ENCODE assay signal across 18 cellular contexts in genomic region chr3:158249183-158249582, GRCh38.
A peak's percentile ranks its signal among the peaks of the same experiment; 100 is the strongest.
DNase-seq lines count a peak whose midpoint lies in the region; ATAC-seq, FAIRE-seq and TF ChIP-seq lines count a peak whose summit lies in the region.
"Had no signal": no experiment of that assay in that cellular context is flagged by ENCODE, and none has a peak within 500 bp of the region (broad histone marks: within the 10 kb centered on the region; RNA-seq: fewer than 3 reads in every experiment).

No MANE protein-coding gene starts in this region.

- H2AFZ ChIP-seq in GM12878 (ENCODE audit: control insufficient read depth, low read depth, low read length): no peak overlapping the region

- POLR2A ChIA-PET in GM12878 (lab: Charles Lee): no interaction called here

- peak; percentile 81 for ATAC-seq in GM21390 (IDR thresholded peaks at IDR 0.05; ENCODE audit: unreplicated experiment)
- peak; percentile 71 for ATAC-seq in HG03025 (IDR thresholded peaks at IDR 0.05; ENCODE audit: low FRiP score, unreplicated experiment)
- peak; percentile 54 for ATAC-seq in GM12878
- ATAC-seq: gastrocnemius medialis, natural killer cell had no signal

- no peak overlapping the region for H3K27ac ChIP-seq in GM12878 (ENCODE audit: control insufficient read depth, insufficient read depth)
- H3K27ac ChIP-seq: C4-2B, gastrocnemius medialis, spleen had no signal

- no peaks in the 10 kb centered on the region; the same call in 1 of the 3 replicates for H3K9me3 ChIP-seq in GM12878 (replicated peaks; ENCODE audit: control insufficient read depth, insufficient read depth, low read length)
- H3K9me3 ChIP-seq: gastrocnemius medialis had no signal

- peaks cover 23% of the 10 kb centered on the region for H3K9me3 Mint-ChIP-seq in activated naive CD4-positive, alpha-beta T cell treated with anti-CD3 and anti-CD28 coated beads, Interleukin-2, amount 10 ng/mL, durations not matched to agents 7 days and 5 days

- no peak overlapping the region for H3K4me3 Mint-ChIP-seq in activated naive CD4-positive, alpha-beta T cell treated with anti-CD3 and anti-CD28 coated beads, Interleukin-2, amount 10 ng/mL, durations not matched to agents 7 days and 5 days
- H3K4me3 Mint-ChIP-seq: natural killer cell had no signal

- DNase-seq in activated naive CD4-positive, alpha-beta T cell treated with anti-CD3 and anti-CD28 coated beads, Interleukin-2, amount 10 ng/mL, durations not matched to agents 7 days and 5 days: no peak
- DNase-seq in activated naive CD4-positive, alpha-beta T cell treated with anti-CD3 and anti-CD28 coated beads, Interleukin-2, amount 50 U/mL, for 16 hours: no peak
- DNase-seq in GM12878 (ENCODE audit: low read depth, low spot score) (no peak), NCI-H2171 (lab: John Stamatoyannopoulos, UW) (no peak), NCI-H2081 (lab: John Stamatoyannopoulos, UW) (no peak), DMS53 (lab: John Stamatoyannopoulos, UW) (no peak)
- DNase-seq: activated CD8-positive, alpha-beta memory T cell treated with anti-CD3 and anti-CD28 coated beads for 24 hours; activated effector memory CD4-positive, alpha-beta T cell treated with anti-CD3 and anti-CD28 coated beads, Interleukin-2, amount 50 U/mL, for 16 hours; aorta; gastrocnemius medialis; natural killer cell; NCI-H524; spleen had no signal

- peak overlapping the region; percentile 77 for H3K27ac Mint-ChIP-seq in activated naive CD4-positive, alpha-beta T cell treated with anti-CD3 and anti-CD28 coated beads, Interleukin-2, amount 10 ng/mL, durations not matched to agents 7 days and 5 days
- H3K27ac Mint-ChIP-seq: natural killer cell had no signal

- TF ChIP-seq POLR2A in GM12878 (IDR thresholded peaks at IDR 0.05; ENCODE audit: low read depth, low read length): no peak

- TF ChIP-seq RAD21 in GM12878 (IDR thresholded peaks at IDR 0.05; ENCODE audit: insufficient read depth, low read depth, low read length): no peak

- no peaks in the 10 kb centered on the region for H3K27me3 ChIP-seq in GM12878 (replicated peaks in 1 of 2; ENCODE audit: control insufficient read depth in 2 of 2, insufficient read depth in 2 of 2, low read length in 1 of 2)
- H3K27me3 ChIP-seq: gastrocnemius medialis, spleen had no signal

- TF ChIP-seq CTCF in GM12878 (IDR thresholded peaks at IDR 0.05 in 2 of 3, conservative IDR thresholded peaks at IDR 0.05 in 1 of 3; ENCODE audit: control insufficient read depth in 2 of 3, extremely low read depth in 1 of 3, insufficient read depth in 1 of 3, low read depth in 3 of 3, low read length in 3 of 3): no peak

- in situ Hi-C loops in GM12878 (cut with MboI): no loop called here

- H3K27me3 Mint-ChIP-seq in activated naive CD4-positive, alpha-beta T cell treated with anti-CD3 and anti-CD28 coated beads, Interleukin-2, amount 10 ng/mL, durations not matched to agents 7 days and 5 days: no peaks in the 10 kb centered on the region

- CTCF ChIA-PET in activated naive CD4-positive, alpha-beta T cell treated with anti-CD3 and anti-CD28 coated beads, Interleukin-2, amount 10 ng/mL, durations not matched to agents 7 days and 5 days (lab: Charles Lee): no interaction called here
- CTCF ChIA-PET in GM12878 (lab: Yijun Ruan, JAX): interaction anchor here (1.1 kb wide), 1 partner anchor 31 kb away, joined by 3 read pairs; no protein-coding TSS in a partner anchor

- TF ChIP-seq EP300 in GM12878 (IDR thresholded peaks at IDR 0.05; ENCODE audit: borderline replicate concordance in 1 of 2, control insufficient read depth in 1 of 2, low read depth in 2 of 2, low read length in 2 of 2): no peak

- no peaks in the 10 kb centered on the region for H3K4me1 Mint-ChIP-seq in activated naive CD4-positive, alpha-beta T cell treated with anti-CD3 and anti-CD28 coated beads, Interleukin-2, amount 10 ng/mL, durations not matched to agents 7 days and 5 days

- H3K36me3 Mint-ChIP-seq in activated naive CD4-positive, alpha-beta T cell treated with anti-CD3 and anti-CD28 coated beads, Interleukin-2, amount 10 ng/mL, durations not matched to agents 7 days and 5 days: peaks cover 16% of the 10 kb centered on the region

- intact Hi-C loops in GM12878 (cut with micrococcal nuclease; ENCODE audit: unreplicated experiment): no loop called here

- BruUV-seq in GM12878 (replicated peaks; lab: Mats Ljungman, UMichigan): no TSS peak

- 0 out of 2 replicates have a peak overlapping the region, but pooled peaks have one; percentile 9 for H3K4me2 ChIP-seq in GM12878 (ENCODE audit: control insufficient read depth, insufficient read depth)

- no peaks in the 10 kb centered on the region for H4K20me1 ChIP-seq in GM12878 (ENCODE audit: control insufficient read depth, insufficient read depth)

- H3K79me2 ChIP-seq in GM12878 (ENCODE audit: control insufficient read depth, insufficient read depth, low read length): no peaks in the 10 kb centered on the region

- SMC1A ChIA-PET in GM12878 (lab: Charles Lee; ENCODE audit: uncharacterized antibody, unreplicated experiment): no interaction called here

- RAD21 ChIA-PET in GM12878 (lab: Charles Lee; ENCODE audit: unreplicated experiment): no interaction called here

- FAIRE-seq in GM12878 (lab: Jason Lieb, UNC): no peak
- FAIRE-seq: colon, endothelial cell of umbilical vein had no signal

- H3K4me1 ChIP-seq in GM12878 (ENCODE audit: control insufficient read depth, insufficient read depth, low read length): peaks cover 5% of the 10 kb centered on the region; the same call in 1 of the 2 replicates
- H3K4me1 ChIP-seq: gastrocnemius medialis, spleen had no signal

- no peaks in the 10 kb centered on the region for H3K36me3 ChIP-seq in GM12878 (ENCODE audit: control insufficient read depth in 2 of 2, insufficient read depth in 2 of 2, low read length in 1 of 2)
- H3K36me3 ChIP-seq: gastrocnemius medialis had no signal

- no peak overlapping the region for H3K4me3 ChIP-seq in GM12878
- H3K4me3 ChIP-seq: gastrocnemius medialis, spleen had no signal

- H3K9ac ChIP-seq in GM12878 (ENCODE audit: control insufficient read depth, insufficient read depth, low read length): no peak overlapping the region

- 23% methylated on average over 2 of the region's 2 CpGs for WGBS in GM12878 (ENCODE audit: insufficient coverage, insufficient replicate concordance, low lambda C conversion rate, missing lambda C conversion rate)

TF ChIP-seq in GM12878, 131 proteins besides CTCF, POLR2A, EP300 and RAD21 (continues in another document):
- TF ChIP-seq SPI1 (IDR thresholded peaks at IDR 0.05; ENCODE audit: borderline replicate concordance, insufficient read depth, low read depth, low read length): no peak
- no peak for TF ChIP-seq SREBF2 (IDR thresholded peaks at IDR 0.05; ENCODE audit: low read length)
- TF ChIP-seq SMARCA5 (IDR thresholded peaks at IDR 0.05): no peak
- TF ChIP-seq MXI1 (IDR thresholded peaks at IDR 0.05; ENCODE audit: low read depth, low read length): no peak
- TF ChIP-seq MAX (IDR thresholded peaks at IDR 0.05; ENCODE audit: low read depth, low read length): no peak
- no peak for TF ChIP-seq PAX5 (IDR thresholded peaks at IDR 0.05; ENCODE audit: borderline replicate concordance, low read depth, low read length)
- no peak for TF ChIP-seq HDGF (IDR thresholded peaks at IDR 0.05)
- TF ChIP-seq TCF3 (IDR thresholded peaks at IDR 0.05; ENCODE audit: borderline replicate concordance, insufficient read depth, low read depth, low read length): no peak
- no peak for TF ChIP-seq NRF1 (conservative IDR thresholded peaks at IDR 0.05; ENCODE audit: low read depth, low read length)
- TF ChIP-seq JUND (IDR thresholded peaks at IDR 0.05; ENCODE audit: low read depth, low read length): no peak
- TF ChIP-seq, protein P1, sequence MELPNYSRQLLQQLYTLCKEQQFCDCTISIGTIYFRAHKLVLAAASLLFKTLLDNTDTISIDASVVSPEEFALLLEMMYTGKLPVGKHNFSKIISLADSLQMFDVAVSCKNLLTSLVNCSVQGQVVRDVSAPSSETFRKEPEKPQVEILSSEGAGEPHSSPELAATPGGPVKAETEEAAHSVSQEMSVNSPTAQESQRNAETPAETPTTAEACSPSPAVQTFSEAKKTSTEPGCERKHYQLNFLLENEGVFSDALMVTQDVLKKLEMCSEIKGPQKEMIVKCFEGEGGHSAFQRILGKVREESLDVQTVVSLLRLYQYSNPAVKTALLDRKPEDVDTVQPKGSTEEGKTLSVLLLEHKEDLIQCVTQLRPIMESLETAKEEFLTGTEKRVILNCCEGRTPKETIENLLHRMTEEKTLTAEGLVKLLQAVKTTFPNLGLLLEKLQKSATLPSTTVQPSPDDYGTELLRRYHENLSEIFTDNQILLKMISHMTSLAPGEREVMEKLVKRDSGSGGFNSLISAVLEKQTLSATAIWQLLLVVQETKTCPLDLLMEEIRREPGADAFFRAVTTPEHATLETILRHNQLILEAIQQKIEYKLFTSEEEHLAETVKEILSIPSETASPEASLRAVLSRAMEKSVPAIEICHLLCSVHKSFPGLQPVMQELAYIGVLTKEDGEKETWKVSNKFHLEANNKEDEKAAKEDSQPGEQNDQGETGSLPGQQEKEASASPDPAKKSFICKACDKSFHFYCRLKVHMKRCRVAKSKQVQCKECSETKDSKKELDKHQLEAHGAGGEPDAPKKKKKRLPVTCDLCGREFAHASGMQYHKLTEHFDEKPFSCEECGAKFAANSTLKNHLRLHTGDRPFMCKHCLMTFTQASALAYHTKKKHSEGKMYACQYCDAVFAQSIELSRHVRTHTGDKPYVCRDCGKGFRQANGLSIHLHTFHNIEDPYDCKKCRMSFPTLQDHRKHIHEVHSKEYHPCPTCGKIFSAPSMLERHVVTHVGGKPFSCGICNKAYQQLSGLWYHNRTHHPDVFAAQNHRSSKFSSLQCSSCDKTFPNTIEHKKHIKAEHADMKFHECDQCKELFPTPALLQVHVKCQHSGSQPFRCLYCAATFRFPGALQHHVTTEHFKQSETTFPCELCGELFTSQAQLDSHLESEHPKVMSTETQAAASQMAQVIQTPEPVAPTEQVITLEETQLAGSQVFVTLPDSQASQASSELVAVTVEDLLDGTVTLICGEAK (IDR thresholded peaks at IDR 0.05; ENCODE audit: borderline replicate concordance): no peak
- no peak for TF ChIP-seq ESRRA (IDR thresholded peaks at IDR 0.05; ENCODE audit: low read length)
- no peak for TF ChIP-seq SRF (IDR thresholded peaks at IDR 0.05; ENCODE audit: low read depth in 2 of 2, low read length in 2 of 2)
